Comparison of ENCODE assay signal across 9 cellular contexts in genomic region chr22:19852177-19852781, GRCh38. TPM values are rescaled to one million over a fixed set of nuclear protein-coding genes. Genes with fewer than 3 reads are reported as not detected.
DNase-seq lines count a peak whose midpoint lies in the region; ATAC-seq and TF ChIP-seq lines count a peak whose summit lies in the region.
"Had no signal": no experiment of that assay in that cellular context is flagged by ENCODE, and none has a peak within 500 bp of the region (broad histone marks: within the 10 kb centered on the region; RNA-seq: fewer than 3 reads in every experiment).

No MANE protein-coding gene starts in this region.

- H3K27ac ChIP-seq in GM23338 (ENCODE audit: low read depth) (no peak overlapping the region), OCI-LY1 (ENCODE audit: low read depth, low read length, poor library complexity, severe bottlenecking) (no peak overlapping the region), colonic mucosa (no peak overlapping the region)

- no peaks in the 10 kb centered on the region; the same call in 2 of the 3 replicates for H3K9me3 Mint-ChIP-seq in GM23338
- no peaks in the 10 kb centered on the region for H3K9me3 Mint-ChIP-seq in osteocyte (ENCODE audit: unreplicated experiment)

- H3K9ac ChIP-seq in OCI-LY1 (ENCODE audit: low read length) (peak overlapping the region; percentile 9; the same call in 1 of the 2 replicates), colonic mucosa (ENCODE audit: low read depth in 2 of 2, low read length in 2 of 2) (peak overlapping the region in 1 of 2 donors; percentile 4)

- no peak overlapping the region for H3K27ac Mint-ChIP-seq in GM23338
- no peak overlapping the region for H3K27ac Mint-ChIP-seq in osteocyte (ENCODE audit: unreplicated experiment)

- H3K4me3 ChIP-seq in GM23338 (no peak overlapping the region; the same call in 1 of the 2 replicates), OCI-LY1 (ENCODE audit: low read depth, low read length, poor library complexity, severe bottlenecking) (peak overlapping the region; percentile 90), epithelial cell of esophagus (ENCODE audit: low read length) (peak overlapping the region; percentile 95), colonic mucosa (no peak overlapping the region)

- H3K27me3 ChIP-seq in GM23338 (ENCODE audit: insufficient read depth) (no peaks in the 10 kb centered on the region), OCI-LY1 (ENCODE audit: insufficient read depth, low read length) (no peaks in the 10 kb centered on the region), colonic mucosa (no peaks in the 10 kb centered on the region)

- H3K4me2 ChIP-seq in GM23338 (no peak overlapping the region), OCI-LY1 (ENCODE audit: low read length) (peak overlapping the region; percentile 93)

- H3K27me3 Mint-ChIP-seq in GM23338 (ENCODE audit: insufficient read depth, low read depth, poor library complexity), result peaks cover 21% of the 10 kb centered on the region
- no peaks in the 10 kb centered on the region for H3K27me3 Mint-ChIP-seq in osteocyte (ENCODE audit: unreplicated experiment)

- no peaks in the 10 kb centered on the region for H3K9me2 ChIP-seq in GM23338 (ENCODE audit: insufficient read depth)
- H3K9me2 ChIP-seq in OCI-LY1 (ENCODE audit: low read depth, low read length), result no peaks in the 10 kb centered on the region

- no peak for ATAC-seq in GM23338
- no peak for ATAC-seq in HG02973 (IDR thresholded peaks at IDR 0.05; ENCODE audit: unreplicated experiment)
- ATAC-seq: sciatic nerve had no signal

- TF ChIP-seq CTCF in GM23338 (conservative IDR thresholded peaks at IDR 0.05; ENCODE audit: low read depth in 2 of 2) (no peak), OCI-LY1 (IDR thresholded peaks at IDR 0.05; ENCODE audit: low read length) (no peak), epithelial cell of esophagus (IDR thresholded peaks at IDR 0.05; ENCODE audit: insufficient read depth, low read depth, low read length, missing control alignments) (no peak), osteocyte (IDR thresholded peaks at IDR 0.05) (no peak), colonic mucosa (IDR thresholded peaks at IDR 0.05) (no peak)

- no peak for DNase-seq in GM23338 (ENCODE audit: low spot score)
- peak; percentile 47 for DNase-seq in epithelial cell of esophagus (ENCODE audit: low read depth)
- DNase-seq in osteocyte (ENCODE audit: extremely low spot score, unreplicated experiment), result peak; percentile 83
- DNase-seq in GF-D8 (lab: John Stamatoyannopoulos, UW), result no peak
- DNase-seq in colonic mucosa, result no peak
- DNase-seq: NCI-H748 treated with DMSO at 0.1 percent for 48 hours had no signal

- H2AFZ ChIP-seq in GM23338 (no peak overlapping the region), OCI-LY1 (ENCODE audit: low read length) (no peak overlapping the region)

- H4K20me1 ChIP-seq in GM23338 (replicated peaks; ENCODE audit: insufficient read depth) (peaks cover 4% of the 10 kb centered on the region; the same call in 1 of the 2 replicates), OCI-LY1 (ENCODE audit: insufficient read depth, low read length) (no peaks in the 10 kb centered on the region)

- H3K79me2 ChIP-seq in GM23338 (replicated peaks; ENCODE audit: insufficient read depth), result peaks cover 45% of the 10 kb centered on the region
- H3K79me2 ChIP-seq in OCI-LY1 (ENCODE audit: insufficient read depth, low read length), result peaks cover 18% of the 10 kb centered on the region

- H3K36me3 Mint-ChIP-seq in GM23338 (ENCODE audit: low read depth), result peaks cover 41% of the 10 kb centered on the region
- peaks cover 10% of the 10 kb centered on the region for H3K36me3 Mint-ChIP-seq in osteocyte (ENCODE audit: unreplicated experiment)

- H3K9me3 ChIP-seq in OCI-LY1 (ENCODE audit: low read length), result no peaks in the 10 kb centered on the region
- no peaks in the 10 kb centered on the region for H3K9me3 ChIP-seq in colonic mucosa

- H3K4me1 Mint-ChIP-seq in GM23338, result peaks cover 31% of the 10 kb centered on the region
- peaks cover 32% of the 10 kb centered on the region for H3K4me1 Mint-ChIP-seq in osteocyte (ENCODE audit: unreplicated experiment)

- H3K36me3 ChIP-seq in GM23338 (ENCODE audit: insufficient read depth), result no peaks in the 10 kb centered on the region; the same call in 1 of the 2 replicates
- peaks cover 41% of the 10 kb centered on the region for H3K36me3 ChIP-seq in OCI-LY1 (ENCODE audit: insufficient read depth, low read length)
- no peaks in the 10 kb centered on the region for H3K36me3 ChIP-seq in colonic mucosa

- H3K4me3 Mint-ChIP-seq in GM23338 (peak overlapping the region; percentile 98; the same call in 2 of the 3 replicates), osteocyte (ENCODE audit: unreplicated experiment) (peak overlapping the region; percentile 89)

- H3K4me1 ChIP-seq in GM23338 (ENCODE audit: insufficient read depth) (peaks cover 19% of the 10 kb centered on the region; the same call in 1 of the 2 replicates), OCI-LY1 (ENCODE audit: insufficient read depth, low read length, severe bottlenecking) (peaks cover 32% of the 10 kb centered on the region), colonic mucosa (peaks cover 16% of the 10 kb centered on the region)

- intact Hi-C loops in colonic mucosa (cut with DNase I), result no loop called here

- H3F3A ChIP-seq in GM23338 (replicated peaks; ENCODE audit: low read depth), result 0 out of 2 replicates have a peak, but pooled peaks cover 4% of the 10 kb centered on the region
- no peaks in the 10 kb centered on the region for H3F3A ChIP-seq in OCI-LY1 (ENCODE audit: insufficient read depth, low read length)

TF ChIP-seq in GM23338, 12 proteins besides CTCF, POLR2A, EP300 and RAD21:
- no peak for TF ChIP-seq NANOG (IDR thresholded peaks at IDR 0.05; ENCODE audit: borderline replicate concordance)

RNA-seq across cellular contexts. Expression of gene GNB1L, which starts 2.4 kb away (rescaled TPM):
- 19.2 and 27.8 TPM in 2 replicates for total RNA-seq in GM23338 (2014; rRNA removed; shearing (Covaris generic))
- 15.2 and 17.4 TPM in 2 replicates for polyA plus RNA-seq in GM23338 (2016; fragmentation: Nextera tagmentation; extraction: Ambion mirVana)
- 6.0 and 6.1 TPM in 2 replicates for total RNA-seq in osteocyte
- total RNA-seq in colonic mucosa, result 10 to 100 TPM in 1 of 2 donors, 1 to 10 TPM in 1; 4.4 to 10.2 TPM

RNA-seq across cellular contexts. Expression of gene RTL10, which starts 2.4 kb away (rescaled TPM):
- total RNA-seq in GM23338 (2014; rRNA removed; shearing (Covaris generic)), result 17.4 and 19.2 TPM in 2 replicates
- polyA plus RNA-seq in GM23338 (2016; fragmentation: Nextera tagmentation; extraction: Ambion mirVana), result 7.8 and 9.4 TPM in 2 replicates
- 28.5 and 30.4 TPM in 2 replicates for total RNA-seq in osteocyte
- total RNA-seq in colonic mucosa, result 10 to 100 TPM in 1 of 2 donors, 1 to 10 TPM in 1; 9.7 to 14.1 TPM

Comparison
In these comparisons a context has a peak if more than half of its experiments do, and no peak if none do; other contexts are left out.
1. DNase-seq: peak in epithelial cell of esophagus (single experiment) and osteocyte (single experiment); none in GM23338 (single experiment), GF-D8 (single experiment) and colonic mucosa (single experiment).
2. H3K4me3 ChIP-seq: peak in OCI-LY1 (single experiment) and epithelial cell of esophagus (single experiment); none in GM23338 (single experiment) and colonic mucosa (single experiment).